8 cellular contexts compared by ENCODE assay signal in the genomic region with DNA sequence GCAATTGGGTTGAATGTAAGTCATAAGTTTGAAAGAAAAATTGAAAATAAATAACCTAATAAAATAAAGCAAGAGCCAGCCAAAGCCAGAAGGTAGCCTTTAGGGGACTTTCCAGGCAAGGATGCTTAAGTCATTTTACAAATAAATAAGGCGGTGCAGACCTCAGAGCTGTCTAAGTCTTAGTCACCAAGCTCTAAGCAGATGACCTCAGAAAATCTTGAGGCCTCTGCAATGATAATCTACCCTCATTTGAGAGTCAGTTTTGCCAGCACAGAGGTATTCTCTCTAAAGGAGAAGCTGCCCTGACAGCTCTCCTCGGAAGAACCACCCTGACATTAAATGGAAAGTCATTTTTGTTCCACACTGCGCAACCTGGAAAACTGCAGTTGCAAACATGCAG.
DNase-seq lines count a peak whose midpoint lies in the region; ATAC-seq lines count a peak whose summit lies in the region.

No MANE protein-coding gene starts in this region.

- H3K9me3 ChIP-seq in KOPT-K1 (ENCODE audit: insufficient read depth, low read length, poor library complexity, severe bottlenecking), result peaks cover 12% of the 10 kb centered on the region

- H3K36me3 ChIP-seq in KOPT-K1 (ENCODE audit: insufficient read depth, low read length), result no peaks in the 10 kb centered on the region

- ATAC-seq in GM18502 (IDR thresholded peaks at IDR 0.05; ENCODE audit: poor library complexity, unreplicated experiment) (peak; percentile 56), GM21619 (IDR thresholded peaks at IDR 0.05; ENCODE audit: unreplicated experiment) (peak; percentile 47)

- peak overlapping the region; percentile 95 for H3K27ac ChIP-seq in KOPT-K1 (ENCODE audit: low read depth, low read length, poor library complexity, severe bottlenecking)

- peak; percentile 54 for DNase-seq in hepatic stellate cell (ENCODE audit: low spot score)
- no peak for DNase-seq in NCI-H2196 treated with DMSO at 0.1 percent for 48 hours (lab: John Stamatoyannopoulos, UW; ENCODE audit: unreplicated experiment)
- DNase-seq in HuH-7 (ENCODE audit: low spot score), result no peak
- no peak for DNase-seq in DMS 273 treated with DMSO at 0.1 percent for 48 hours (lab: John Stamatoyannopoulos, UW)
- DNase-seq in NCI-H1436 (lab: John Stamatoyannopoulos, UW), result no peak
